Comparison of ENCODE assay signal across 21 cellular contexts in genomic region chr7:7060828-7061599, GRCh38.
A peak's percentile ranks its signal among the peaks of the same experiment; 100 is the strongest.
DNase-seq lines count a peak whose midpoint lies in the region; FAIRE-seq and TF ChIP-seq lines count a peak whose summit lies in the region.
"Had no signal": no experiment of that assay in that cellular context is flagged by ENCODE, and none has a peak within 500 bp of the region (broad histone marks: within the 10 kb centered on the region; RNA-seq: fewer than 3 reads in every experiment).

No MANE protein-coding gene starts in this region.

- FAIRE-seq in A204.1 (lab: Jason Lieb, UNC): peak; percentile 98
- FAIRE-seq in RCC 7860 (lab: Jason Lieb, UNC): peak; percentile 90
- peak; percentile 97 for FAIRE-seq in colon (lab: Jason Lieb, UNC)
- FAIRE-seq in kidney (lab: Jason Lieb, UNC): peak; percentile 99
- FAIRE-seq: GM12891, GM19239, H1 had no signal

- no peak for TF ChIP-seq POLR2A in esophagus muscularis mucosa (IDR thresholded peaks at IDR 0.05; ENCODE audit: low read depth)

- no peak overlapping the region for H3K9ac ChIP-seq in kidney (ENCODE audit: low read length in 2 of 2)
- H3K9ac ChIP-seq: BLaER1 treated with 17β-estradiol and CSF1 and Interleukin-3, amounts not matched to agents 10 nM and 100 nM had no signal

- H3K27me3 ChIP-seq in esophagus muscularis mucosa: peaks cover 0 to 4% (median 0%) of the 10 kb centered on the region in 4 donors
- no peaks in the 10 kb centered on the region for H3K27me3 ChIP-seq in right atrium auricular region
- H3K27me3 ChIP-seq: BLaER1 treated with 17β-estradiol and CSF1 and Interleukin-3, amounts not matched to agents 10 nM and 100 nM had no signal

- no peak overlapping the region for H3K27ac ChIP-seq in kidney (ENCODE audit: low read depth in 2 of 2, low read length in 2 of 2)
- H3K27ac ChIP-seq in esophagus muscularis mucosa (replicated peaks in 1 of 4): no peak overlapping the region
- H3K27ac ChIP-seq in right atrium auricular region: no peak overlapping the region
- H3K27ac ChIP-seq: BLaER1 treated with 17β-estradiol and CSF1 and Interleukin-3, amounts not matched to agents 10 nM and 100 nM; HL-60 had no signal

- H3K9me3 ChIP-seq in kidney (ENCODE audit: control insufficient read depth in 1 of 2, low read length in 2 of 2) (no peaks in the 10 kb centered on the region), esophagus muscularis mucosa (no peaks in the 10 kb centered on the region), right atrium auricular region (no peaks in the 10 kb centered on the region)

- no peaks in the 10 kb centered on the region for H3K4me1 ChIP-seq in kidney (ENCODE audit: control insufficient read depth in 1 of 2, insufficient read depth in 1 of 2, low read depth in 1 of 2, low read length in 2 of 2)
- H3K4me1 ChIP-seq in esophagus muscularis mucosa: no peaks in the 10 kb centered on the region
- H3K4me1 ChIP-seq in right atrium auricular region: no peaks in the 10 kb centered on the region
- H3K4me1 ChIP-seq: BLaER1 treated with 17β-estradiol and CSF1 and Interleukin-3, amounts not matched to agents 10 nM and 100 nM had no signal

- WGBS in esophagus muscularis mucosa: 93% methylated on average over 10 of the region's 10 CpGs

- TF ChIP-seq EP300 in esophagus muscularis mucosa (IDR thresholded peaks at IDR 0.05): no peak

- H3K4me3 ChIP-seq in kidney (ENCODE audit: low read length in 2 of 2): no peak overlapping the region
- H3K4me3 ChIP-seq in esophagus muscularis mucosa: no peak overlapping the region
- no peak overlapping the region for H3K4me3 ChIP-seq in right atrium auricular region
- H3K4me3 ChIP-seq: BLaER1 treated with 17β-estradiol and CSF1 and Interleukin-3, amounts not matched to agents 10 nM and 100 nM had no signal

- TF ChIP-seq CTCF in kidney (IDR thresholded peaks at IDR 0.05; ENCODE audit: borderline replicate concordance, extremely low read depth, insufficient read depth): no peak
- TF ChIP-seq CTCF in esophagus muscularis mucosa (IDR thresholded peaks at IDR 0.05): no peak
- TF ChIP-seq CTCF in right atrium auricular region (IDR thresholded peaks at IDR 0.05): no peak

- intact Hi-C loops in kidney (cut with DNase I): no loop called here
- intact Hi-C loops in esophagus muscularis mucosa (cut with DNase I): no loop called here

- no peak for DNase-seq in RCC 7860 (ENCODE audit: low spot score)
- DNase-seq in kidney: no peak
- no peak for DNase-seq in COLO668 (lab: John Stamatoyannopoulos, UW; ENCODE audit: unreplicated experiment)
- no peak for DNase-seq in esophagus muscularis mucosa (ENCODE audit: extremely low spot score)
- DNase-seq in right atrium auricular region (ENCODE audit: low spot score): no peak
- DNase-seq in superior temporal gyrus (ENCODE audit: extremely low spot score): no peak
- DNase-seq: 8988T; CD8-positive, alpha-beta T cell; COR-L47; DMS 273 treated with DMSO at 0.1 percent for 48 hours; DMS53; DND-41; EL; H9 had no signal

- H3K36me3 ChIP-seq in kidney (ENCODE audit: control insufficient read depth in 1 of 2, insufficient read depth in 2 of 2, low read length in 2 of 2) (no peaks in the 10 kb centered on the region), esophagus muscularis mucosa (no peaks in the 10 kb centered on the region), right atrium auricular region (no peaks in the 10 kb centered on the region)
- H3K36me3 ChIP-seq: BLaER1 treated with 17β-estradiol and CSF1 and Interleukin-3, amounts not matched to agents 10 nM and 100 nM had no signal
